Comparison of ENCODE assay signal across 10 cellular contexts in genomic region chr3:72255191-72255590, GRCh38.
DNase-seq lines count a peak whose midpoint lies in the region; ATAC-seq and TF ChIP-seq lines count a peak whose summit lies in the region.
"Had no signal": no experiment of that assay in that cellular context is flagged by ENCODE, and none has a peak within 500 bp of the region (broad histone marks: within the 10 kb centered on the region; RNA-seq: fewer than 3 reads in every experiment).

No MANE protein-coding gene starts in this region.

- ATAC-seq in left lung: peak; percentile 76
- no peak for ATAC-seq in HG03095 (IDR thresholded peaks at IDR 0.05; ENCODE audit: unreplicated experiment)

- peak overlapping the region; percentile 17 for H3K27ac ChIP-seq in colonic mucosa
- no peak overlapping the region for H3K27ac ChIP-seq in left lung
- peak overlapping the region; percentile 46 to 67 for H3K27ac ChIP-seq in tibial artery

- intact Hi-C loops in colonic mucosa (cut with DNase I): no loop called here
- intact Hi-C loops in left lung (cut with DNase I): no loop called here
- intact Hi-C loops in tibial artery (cut with DNase I; ENCODE audit: low total_unique reads): loop anchor here (10.0 kb wide), 1 partner anchor 70 kb away; no protein-coding TSS in a partner anchor
- intact Hi-C loops in posterior vena cava (cut with DNase I): no loop called here

- no peak overlapping the region for H3K9ac ChIP-seq in colonic mucosa (ENCODE audit: low read depth in 2 of 2, low read length in 2 of 2)

- H3K27me3 ChIP-seq in colonic mucosa: no peaks in the 10 kb centered on the region
- H3K27me3 ChIP-seq in left lung: no peaks in the 10 kb centered on the region
- H3K27me3 ChIP-seq in tibial artery: no peaks in the 10 kb centered on the region

- H3K4me1 ChIP-seq in colonic mucosa: no peaks in the 10 kb centered on the region
- H3K4me1 ChIP-seq in left lung: peaks cover 9 to 29% of the 10 kb centered on the region in 2 donors
- H3K4me1 ChIP-seq in tibial artery: peaks cover 0 to 30% (median 26%) of the 10 kb centered on the region in 4 donors

- H3K4me3 ChIP-seq in colonic mucosa (no peak overlapping the region), left lung (no peak overlapping the region), tibial artery (no peak overlapping the region)

- TF ChIP-seq CTCF in colonic mucosa (IDR thresholded peaks at IDR 0.05): no peak
- no peak for TF ChIP-seq CTCF in left lung (IDR thresholded peaks at IDR 0.05)
- TF ChIP-seq CTCF in tibial artery (IDR thresholded peaks at IDR 0.05): no peak

- H3K9me3 ChIP-seq in colonic mucosa: no peaks in the 10 kb centered on the region
- no peaks in the 10 kb centered on the region for H3K9me3 ChIP-seq in left lung
- H3K9me3 ChIP-seq in tibial artery: no peaks in the 10 kb centered on the region

- DNase-seq in NCI-H345 (lab: John Stamatoyannopoulos, UW) (peak; percentile 27), NCI-H345 treated with DMSO at 0.1 percent for 48 hours (lab: John Stamatoyannopoulos, UW; ENCODE audit: unreplicated experiment) (no peak), colonic mucosa (no peak), left lung (no peak), tibial artery (peak; percentile 38 to 80), posterior vena cava (ENCODE audit: low spot score) (no peak), hippocampal formation (lab: John Stamatoyannopoulos, UW) (no peak)
- DNase-seq: activated CD8-positive, alpha-beta memory T cell treated with anti-CD3 and anti-CD28 coated beads for 24 hours; NCI-H2171 had no signal

- H3K36me3 ChIP-seq in colonic mucosa: no peaks in the 10 kb centered on the region
- no peaks in the 10 kb centered on the region for H3K36me3 ChIP-seq in left lung
- no peaks in the 10 kb centered on the region for H3K36me3 ChIP-seq in tibial artery

Comparison
In these comparisons a context has a peak if more than half of its experiments do, and no peak if none do; other contexts are left out.
1. DNase-seq: peak in NCI-H345 (single experiment) and tibial artery (2 of 2); none in NCI-H345 treated with DMSO at 0.1 percent for 48 hours (single experiment), colonic mucosa (single experiment), left lung (0 of 2), posterior vena cava (single experiment) and hippocampal formation (0 of 2).
2. H3K27ac ChIP-seq: peak in colonic mucosa (single experiment) and tibial artery (2 of 2); none in left lung (0 of 2).